8 cellular contexts compared by ENCODE assay signal in genomic region chr6:166253277-166254229, GRCh38. TPM values are rescaled to one million over a fixed set of nuclear protein-coding genes. Genes with fewer than 3 reads are reported as not detected.
DNase-seq lines count a peak whose midpoint lies in the region; ATAC-seq and TF ChIP-seq lines count a peak whose summit lies in the region.

No MANE protein-coding gene starts in this region.

- H3K36me3 Mint-ChIP-seq in brain = no peaks in the 10 kb centered on the region

- H3K4me3 ChIP-seq in mesodermal cell (ENCODE audit: extremely low read depth, insufficient read depth, low read length, poor library complexity, severe bottlenecking) (peak overlapping the region; percentile 34), thymus (ENCODE audit: low read length) (peak overlapping the region; percentile 69)

- ATAC-seq in sciatic nerve (no peak), HG03460 (IDR thresholded peaks at IDR 0.05; ENCODE audit: unreplicated experiment) (no peak), GM21360 (IDR thresholded peaks at IDR 0.05; ENCODE audit: unreplicated experiment) (no peak)

- DNase-seq in GM13976 (ENCODE audit: low spot score) = peak; percentile 64
- DNase-seq in NCI-H1092 (lab: John Stamatoyannopoulos, UW) = peak; percentile 17
- no peak for DNase-seq in sciatic nerve (ENCODE audit: low spot score)

- H3K27me3 Mint-ChIP-seq in brain = peaks cover 62% of the 10 kb centered on the region

- H3K27ac Mint-ChIP-seq in brain = no peak overlapping the region

- in situ Hi-C loops in GM13976 (cut with MboI; ENCODE audit: low sequenced_read_pairs, unreplicated experiment) = no loop called here

- H3K36me3 ChIP-seq in mesodermal cell (ENCODE audit: control insufficient read depth, insufficient read depth, low read length) = no peaks in the 10 kb centered on the region
- H3K36me3 ChIP-seq in thymus (ENCODE audit: control insufficient read depth, insufficient read depth) = no peaks in the 10 kb centered on the region

- no peaks in the 10 kb centered on the region for H3K27me3 ChIP-seq in thymus (ENCODE audit: control insufficient read depth, insufficient read depth)

- H3K9me3 Mint-ChIP-seq in brain = no peaks in the 10 kb centered on the region

- H3K9me3 ChIP-seq in mesodermal cell (ENCODE audit: control insufficient read depth, low read length) = no peaks in the 10 kb centered on the region
- H3K9me3 ChIP-seq in thymus (ENCODE audit: control insufficient read depth) = no peaks in the 10 kb centered on the region

- H3K4me1 ChIP-seq in mesodermal cell (ENCODE audit: control insufficient read depth, insufficient read depth, low read length, poor library complexity, severe bottlenecking) (no peaks in the 10 kb centered on the region), thymus (ENCODE audit: control insufficient read depth, insufficient read depth, low read length) (peaks cover 14% of the 10 kb centered on the region)

- H3K4me3 Mint-ChIP-seq in brain = peak overlapping the region; percentile 77 to 87 (median 84)

- no peak overlapping the region for H3K27ac ChIP-seq in mesodermal cell (ENCODE audit: low read depth, low read length, severe bottlenecking)
- H3K27ac ChIP-seq in thymus (ENCODE audit: low read depth) = peak overlapping the region; percentile 15

- no peak for TF ChIP-seq CTCF in GM13976 (IDR thresholded peaks at IDR 0.05; ENCODE audit: borderline replicate concordance, control extremely low read depth, extremely low read depth, insufficient read depth, missing control alignments)
- no peak for TF ChIP-seq CTCF in brain (conservative IDR thresholded peaks at IDR 0.05)

- intact Hi-C loops in sciatic nerve (cut with DNase I) = no loop called here

- 9 to 17% methylated on average over 48 to 52 of the region's 67 CpGs for WGBS in mesodermal cell (ENCODE audit: insufficient coverage in 2 of 2), 2 experiments
- 1% methylated on average over 67 of the region's 67 CpGs for WGBS in thymus

- H3K4me1 Mint-ChIP-seq in brain = peaks cover 13% of the 10 kb centered on the region

RNA-seq across cellular contexts. Expression of gene PRR18, which starts 54.6 kb away (rescaled TPM):
- polyA plus RNA-seq in brain (ENCODE audit: insufficient read depth, low read depth, low replicate concordance) (22.1 TPM), thymus (0.09 TPM)
- polyA plus RNA-seq in mesodermal cell (2013, experiment 1 of 2) = 0.11 TPM
- polyA plus RNA-seq in mesodermal cell (2013, experiment 2 of 2) = not detected
- total RNA-seq in sciatic nerve = not detected

Comparison
In these comparisons a context has a peak if more than half of its experiments do, and no peak if none do; other contexts are left out.
1. RNA of gene PRR18, which starts 54.6 kb away (polyA plus RNA-seq): 22.1 TPM in brain (single experiment); 0.09 TPM in thymus (single experiment); every median in the first group is over 10 times any median in the second.